Comparison of ENCODE assay signal across 23 cellular contexts in genomic region chr14:98769326-98769725, GRCh38.
"Had no signal": no experiment of that assay in that cellular context is flagged by ENCODE, and none has a peak within 500 bp of the region (broad histone marks: within the 10 kb centered on the region; RNA-seq: fewer than 3 reads in every experiment).

No MANE protein-coding gene starts in this region.

- H3K9me3 Mint-ChIP-seq: type B pancreatic cell had no signal

- DNase-seq: activated CD4-positive, alpha-beta T cell treated with anti-CD3 and anti-CD28 coated beads for 48 hours; activated CD4-positive, alpha-beta T cell treated with anti-CD3 and anti-CD28 coated beads, Interleukin-2, amount 50 U/mL, for 48 hours; activated CD8-positive, alpha-beta memory T cell treated with anti-CD3 and anti-CD28 coated beads for 24 hours; activated effector memory CD4-positive, alpha-beta T cell treated with anti-CD3 and anti-CD28 coated beads, Interleukin-2, amount 50 U/mL, for 16 hours; activated naive CD4-positive, alpha-beta T cell treated with anti-CD3 and anti-CD28 coated beads for 36 hours; activated naive CD8-positive, alpha-beta T cell treated with anti-CD3 and anti-CD28 coated beads, Interleukin-2, amount 10 ng/mL, durations not matched to agents 7 days and 5 days; brain microvascular endothelial cell; foreskin melanocyte; left lung; lower lobe of right lung; posterior cingulate gyrus; right lobe of liver; stimulated activated CD4-positive, alpha-beta T cell treated with anti-CD3 and anti-CD28 coated beads, Interleukin-2, amount 100 ng/mL, for 48 hours; stimulated activated naive CD8-positive, alpha-beta T cell treated with anti-CD3 and anti-CD28 coated beads, Interleukin-15, Interleukin-2, amounts not matched to agents 100 U/mL and 50 U/mL, for 24 hours; substantia nigra; T-helper 9 cell; WERI-Rb-1 had no signal

- H3K4me3 ChIP-seq: ascending aorta, left lung, lower lobe of right lung, right lobe of liver, vagina had no signal

- H3K9me3 ChIP-seq: ascending aorta, lower lobe of right lung, right lobe of liver, vagina had no signal

- H3K27me3 Mint-ChIP-seq: type B pancreatic cell had no signal

- H3K36me3 ChIP-seq: ascending aorta, brain microvascular endothelial cell, left lung, lower lobe of right lung, right lobe of liver, vagina, WERI-Rb-1 had no signal

- H3K4me3 Mint-ChIP-seq: activated naive CD4-positive, alpha-beta T cell treated with anti-CD3 and anti-CD28 coated beads for 36 hours; activated naive CD8-positive, alpha-beta T cell treated with anti-CD3 and anti-CD28 coated beads, Interleukin-2, amount 10 ng/mL, durations not matched to agents 7 days and 5 days; activated T-helper 1 cell treated with anti-CD3 and anti-CD28 coated beads, Interleukin-12 subunit alpha, Interleukin-12 subunit beta, Interleukin-2, Interleukin-4 antibody, amounts not matched to agents 30 ng/mL and 10 ng/mL and 1 ng/mL, durations not matched to agents 14 hours and 24 hours and 36 hours; nephron; type B pancreatic cell had no signal

- H3K36me3 Mint-ChIP-seq: activated naive CD8-positive, alpha-beta T cell treated with anti-CD3 and anti-CD28 coated beads, Interleukin-2, amount 10 ng/mL, durations not matched to agents 7 days and 5 days; type B pancreatic cell had no signal

- H3K4me1 ChIP-seq: ascending aorta, left lung, lower lobe of right lung, right lobe of liver, vagina had no signal

- ATAC-seq: activated CD4-positive, CD25-positive, alpha-beta regulatory T cell treated with anti-CD3 and anti-CD28 coated beads, Interleukin-2, amount 50 U/mL, for 24 hours; left lung; lower lobe of right lung; right lobe of liver; stimulated activated naive CD8-positive, alpha-beta T cell treated with anti-CD3 and anti-CD28 coated beads, Interleukin-15, Interleukin-2, amounts not matched to agents 100 U/mL and 50 U/mL, for 24 hours had no signal

- H3K27ac Mint-ChIP-seq: activated naive CD4-positive, alpha-beta T cell treated with anti-CD3 and anti-CD28 coated beads for 36 hours; activated naive CD8-positive, alpha-beta T cell treated with anti-CD3 and anti-CD28 coated beads, Interleukin-2, amount 10 ng/mL, durations not matched to agents 7 days and 5 days; activated T-helper 1 cell treated with anti-CD3 and anti-CD28 coated beads, Interleukin-12 subunit alpha, Interleukin-12 subunit beta, Interleukin-2, Interleukin-4 antibody, amounts not matched to agents 30 ng/mL and 10 ng/mL and 1 ng/mL, durations not matched to agents 14 hours and 24 hours and 36 hours; nephron; type B pancreatic cell had no signal

- H3K4me1 Mint-ChIP-seq: activated naive CD8-positive, alpha-beta T cell treated with anti-CD3 and anti-CD28 coated beads, Interleukin-2, amount 10 ng/mL, durations not matched to agents 7 days and 5 days; nephron had no signal

- H3K27me3 ChIP-seq: ascending aorta, brain microvascular endothelial cell, left lung, right lobe of liver, vagina had no signal

- H3K27ac ChIP-seq: ascending aorta, brain microvascular endothelial cell, left lung, lower lobe of right lung, right lobe of liver, vagina, WERI-Rb-1 had no signal
